ENCODE assay signal across 11 cellular contexts in genomic region chr1:6360517-6360916, GRCh38. TPM values are rescaled to one million over a fixed set of nuclear protein-coding genes. Genes with fewer than 3 reads are reported as not detected.
DNase-seq lines count a peak whose midpoint lies in the region; ATAC-seq and TF ChIP-seq lines count a peak whose summit lies in the region.
"Had no signal": no experiment of that assay in that cellular context is flagged by ENCODE, and none has a peak within 500 bp of the region (broad histone marks: within the 10 kb centered on the region; RNA-seq: fewer than 3 reads in every experiment).

No MANE protein-coding gene starts in this region.

- no peaks in the 10 kb centered on the region for H3K9me3 Mint-ChIP-seq in neural crest cell

- H3K27ac ChIP-seq in ACC112 (ENCODE audit: low read depth, low read length) (peak overlapping the region; percentile 85; the same call in 1 of the 2 replicates), HCT116 (ENCODE audit: low read depth, low read length) (no peak overlapping the region; the same call in 1 of the 2 replicates), duodenal mucosa (ENCODE audit: low read depth, low read length) (peak overlapping the region; percentile 90)

- TF ChIP-seq CTCF in HCT116 (IDR thresholded peaks at IDR 0.05 in 2 of 3, conservative IDR thresholded peaks at IDR 0.05 in 1 of 3; ENCODE audit: borderline replicate concordance in 1 of 3, insufficient read depth in 1 of 3, low read depth in 2 of 3, low read length in 2 of 3) (no peak), neural crest cell (conservative IDR thresholded peaks at IDR 0.05) (no peak)

- peaks cover 40% of the 10 kb centered on the region for H3K4me1 Mint-ChIP-seq in neural crest cell

- H3K36me3 ChIP-seq in ACC112 (ENCODE audit: insufficient read depth, low read length) (no peaks in the 10 kb centered on the region), HCT116 (ENCODE audit: control insufficient read depth in 1 of 2, insufficient read depth in 2 of 2, low read length in 2 of 2) (peaks cover 0 to 4% of the 10 kb centered on the region in 2 experiments; a peak in 1 of 4 replicates), duodenal mucosa (ENCODE audit: control insufficient read depth in 1 of 2, insufficient read depth in 2 of 2, low read length in 2 of 2) (peaks cover 0 to 5% of the 10 kb centered on the region in 2 donors)
- H3K36me3 ChIP-seq: brain microvascular endothelial cell had no signal

- no peak for TF ChIP-seq POLR2A in HCT116 (IDR thresholded peaks at IDR 0.05; ENCODE audit: borderline replicate concordance, extremely low read depth, insufficient read depth, insufficient read length)

- H2AFZ ChIP-seq in ACC112 (ENCODE audit: low read length, unreplicated experiment) (no peak overlapping the region), HCT116 (ENCODE audit: low read depth, low read length, poor library complexity, severe bottlenecking) (no peak overlapping the region)

- DNase-seq in HCT116 (ENCODE audit: low read depth, low spot score) (no peak), neural crest cell (ENCODE audit: low read depth, low spot score) (no peak), NOMO-1 treated with dmso at 0.1 percent for 144 hours (lab: John Stamatoyannopoulos, UW; ENCODE audit: unreplicated experiment) (no peak), NCI-H510A (lab: John Stamatoyannopoulos, UW) (no peak)
- DNase-seq: brain microvascular endothelial cell, DMS53, NCI-H774 had no signal

- H3K9ac ChIP-seq in HCT116 (ENCODE audit: low read length) = no peak overlapping the region; the same call in 1 of the 2 replicates
- H3K9ac ChIP-seq in duodenal mucosa (ENCODE audit: low read depth in 1 of 2, low read length in 2 of 2) = peak overlapping the region; percentile 43 to 60

- H3K4me3 Mint-ChIP-seq in neural crest cell = no peak overlapping the region

- H3K79me2 ChIP-seq in ACC112 (ENCODE audit: control insufficient read depth, insufficient read depth, low read length, unreplicated experiment) = peaks cover 15% of the 10 kb centered on the region
- peaks cover 52% of the 10 kb centered on the region for H3K79me2 ChIP-seq in HCT116 (ENCODE audit: insufficient read depth, low read length)

- H3K4me3 ChIP-seq in ACC112 (ENCODE audit: low read depth, low read length) (no peak overlapping the region), HCT116 (replicated peaks in 1 of 2; ENCODE audit: low read depth in 1 of 2, low read length in 2 of 2) (no peak overlapping the region), duodenal mucosa (ENCODE audit: low read depth in 1 of 2, low read length in 2 of 2) (peak overlapping the region; percentile 56 to 58)

- no peak for TF ChIP-seq RAD21 in HCT116 (IDR thresholded peaks at IDR 0.05; ENCODE audit: low read depth)

- no peak for ATAC-seq in HCT116
- ATAC-seq in HG02884 (IDR thresholded peaks at IDR 0.05; ENCODE audit: unreplicated experiment) = no peak
- ATAC-seq in GM18858 (IDR thresholded peaks at IDR 0.05; ENCODE audit: unreplicated experiment) = no peak

- no peaks in the 10 kb centered on the region for H3K27me3 ChIP-seq in ACC112 (ENCODE audit: insufficient read depth, low read length)
- H3K27me3 ChIP-seq in HCT116 (ENCODE audit: insufficient read depth, low read length) = no peaks in the 10 kb centered on the region
- H3K27me3 ChIP-seq in duodenal mucosa (ENCODE audit: control insufficient read depth in 1 of 2, insufficient read depth in 2 of 2, low read length in 2 of 2) = no peaks in the 10 kb centered on the region
- H3K27me3 ChIP-seq: brain microvascular endothelial cell had no signal

- H3K4me2 ChIP-seq in HCT116 (ENCODE audit: low read length) = 0 out of 2 replicates have a peak overlapping the region, but pooled peaks have one; percentile 7

- CTCF ChIA-PET in HCT116 (lab: Charles Lee) = interaction anchor here (1.3 kb wide), 1 partner anchor 54 kb away, joined by 3 read pairs; no protein-coding TSS in a partner anchor

- no peaks in the 10 kb centered on the region for H3K9me2 ChIP-seq in HCT116 (ENCODE audit: insufficient read depth)

- H4K20me1 ChIP-seq in HCT116 (ENCODE audit: insufficient read depth) = no peaks in the 10 kb centered on the region

- H3K9me3 ChIP-seq in HCT116 (ENCODE audit: control insufficient read depth in 1 of 2, insufficient read depth in 1 of 2, low read depth in 1 of 2, low read length in 2 of 2) = no peaks in the 10 kb centered on the region
- no peaks in the 10 kb centered on the region for H3K9me3 ChIP-seq in duodenal mucosa (ENCODE audit: control insufficient read depth in 1 of 2, low read length in 2 of 2)

- peaks cover 25% of the 10 kb centered on the region for H3K4me1 ChIP-seq in ACC112 (ENCODE audit: control insufficient read depth, insufficient read depth, low read length, unreplicated experiment)
- peaks cover 26 to 54% of the 10 kb centered on the region in 2 experiments for H3K4me1 ChIP-seq in HCT116 (ENCODE audit: control insufficient read depth in 1 of 2, insufficient read depth in 2 of 2, low read length in 2 of 2)
- peaks cover 45 to 68% of the 10 kb centered on the region in 2 donors for H3K4me1 ChIP-seq in duodenal mucosa (ENCODE audit: control insufficient read depth in 1 of 2, insufficient read depth in 2 of 2, low read length in 2 of 2)

- RAD21 ChIA-PET in HCT116 (lab: Charles Lee; ENCODE audit: low non-redundant PET in 1 of 2, low total read pairs in 2 of 2, uncharacterized antibody in 2 of 2, unreplicated experiment in 2 of 2) = no interaction called here

- intact Hi-C loops in HCT116 (cut with micrococcal nuclease) = loop anchor here (10.0 kb wide), 1 partner anchor 854 kb away; no protein-coding TSS in a partner anchor

- POLR2A ChIA-PET in HCT116 (lab: Charles Lee) = no interaction called here

- peaks cover 10% of the 10 kb centered on the region for H3K36me3 Mint-ChIP-seq in neural crest cell (ENCODE audit: low read depth)

- peak overlapping the region; percentile 43 for H3K27ac Mint-ChIP-seq in neural crest cell (ENCODE audit: unreplicated experiment)

- H3K27me3 Mint-ChIP-seq in neural crest cell (ENCODE audit: low read depth) = no peaks in the 10 kb centered on the region

- BruUV-seq in HCT116 (replicated peaks; lab: Mats Ljungman, UMichigan) = no TSS peak

TF ChIP-seq in HCT116, 20 proteins besides CTCF, POLR2A, EP300 and RAD21:
- TF ChIP-seq CBX3 (IDR thresholded peaks at IDR 0.05; ENCODE audit: low read depth) (no peak), EZH2phosphoT487 (IDR thresholded peaks at IDR 0.05; ENCODE audit: borderline replicate concordance) (no peak), ELF1 (IDR thresholded peaks at IDR 0.05; ENCODE audit: borderline replicate concordance, low read depth) (no peak), JUND (IDR thresholded peaks at IDR 0.05) (no peak), YY1 (IDR thresholded peaks at IDR 0.05; ENCODE audit: extremely low read depth, insufficient replicate concordance, low read depth, low read length) (no peak), ZFX (IDR thresholded peaks at IDR 0.05) (no peak), POLR2AphosphoS5 (IDR thresholded peaks at IDR 0.05; ENCODE audit: low read depth, low read length) (no peak), EZH2 (IDR thresholded peaks at IDR 0.05) (no peak), SRF (IDR thresholded peaks at IDR 0.05; ENCODE audit: low read depth) (no peak), SIN3A (IDR thresholded peaks at IDR 0.05; ENCODE audit: low read depth) (no peak), FOSL1 (IDR thresholded peaks at IDR 0.05; ENCODE audit: low read depth) (no peak)
- TF ChIP-seq, protein P1, sequence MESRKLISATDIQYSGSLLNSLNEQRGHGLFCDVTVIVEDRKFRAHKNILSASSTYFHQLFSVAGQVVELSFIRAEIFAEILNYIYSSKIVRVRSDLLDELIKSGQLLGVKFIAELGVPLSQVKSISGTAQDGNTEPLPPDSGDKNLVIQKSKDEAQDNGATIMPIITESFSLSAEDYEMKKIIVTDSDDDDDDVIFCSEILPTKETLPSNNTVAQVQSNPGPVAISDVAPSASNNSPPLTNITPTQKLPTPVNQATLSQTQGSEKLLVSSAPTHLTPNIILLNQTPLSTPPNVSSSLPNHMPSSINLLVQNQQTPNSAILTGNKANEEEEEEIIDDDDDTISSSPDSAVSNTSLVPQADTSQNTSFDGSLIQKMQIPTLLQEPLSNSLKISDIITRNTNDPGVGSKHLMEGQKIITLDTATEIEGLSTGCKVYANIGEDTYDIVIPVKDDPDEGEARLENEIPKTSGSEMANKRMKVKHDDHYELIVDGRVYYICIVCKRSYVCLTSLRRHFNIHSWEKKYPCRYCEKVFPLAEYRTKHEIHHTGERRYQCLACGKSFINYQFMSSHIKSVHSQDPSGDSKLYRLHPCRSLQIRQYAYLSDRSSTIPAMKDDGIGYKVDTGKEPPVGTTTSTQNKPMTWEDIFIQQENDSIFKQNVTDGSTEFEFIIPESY (IDR thresholded peaks at IDR 0.05; ENCODE audit: extremely low read depth, insufficient replicate concordance, low read length) = no peak
- TF ChIP-seq, protein P2, sequence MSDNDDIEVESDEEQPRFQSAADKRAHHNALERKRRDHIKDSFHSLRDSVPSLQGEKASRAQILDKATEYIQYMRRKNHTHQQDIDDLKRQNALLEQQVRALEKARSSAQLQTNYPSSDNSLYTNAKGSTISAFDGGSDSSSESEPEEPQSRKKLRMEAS (IDR thresholded peaks at IDR 0.05) = no peak
- TF ChIP-seq, protein P3, sequence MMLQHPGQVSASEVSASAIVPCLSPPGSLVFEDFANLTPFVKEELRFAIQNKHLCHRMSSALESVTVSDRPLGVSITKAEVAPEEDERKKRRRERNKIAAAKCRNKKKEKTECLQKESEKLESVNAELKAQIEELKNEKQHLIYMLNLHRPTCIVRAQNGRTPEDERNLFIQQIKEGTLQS (IDR thresholded peaks at IDR 0.05) = no peak

RNA-seq across cellular contexts. Expression of gene ACOT7, which starts 33.0 kb away (rescaled TPM):
- total RNA-seq in HCT116 (2021; ENCODE audit: unreplicated experiment) = 162 TPM
- 206 TPM in 2 replicates for polyA plus RNA-seq in HCT116 (2012)
- 107 and 110 TPM in 2 replicates for total RNA-seq in neural crest cell

RNA-seq across cellular contexts. Expression of gene HES2, which starts 59.2 kb away (rescaled TPM):
- total RNA-seq in HCT116 (2021; ENCODE audit: unreplicated experiment) = 8.4 TPM
- 7.9 and 9.6 TPM in 2 replicates for polyA plus RNA-seq in HCT116 (2012)
- 0.07 TPM in 1 of 2 replicates, not detected in the other for total RNA-seq in neural crest cell

Comparison
In these comparisons a context has a peak if more than half of its experiments do, and no peak if none do; other contexts are left out.
1. H3K4me3 ChIP-seq: peak in duodenal mucosa (2 of 2); none in ACC112 (single experiment) and HCT116 (0 of 2).